In the genomic region with DNA sequence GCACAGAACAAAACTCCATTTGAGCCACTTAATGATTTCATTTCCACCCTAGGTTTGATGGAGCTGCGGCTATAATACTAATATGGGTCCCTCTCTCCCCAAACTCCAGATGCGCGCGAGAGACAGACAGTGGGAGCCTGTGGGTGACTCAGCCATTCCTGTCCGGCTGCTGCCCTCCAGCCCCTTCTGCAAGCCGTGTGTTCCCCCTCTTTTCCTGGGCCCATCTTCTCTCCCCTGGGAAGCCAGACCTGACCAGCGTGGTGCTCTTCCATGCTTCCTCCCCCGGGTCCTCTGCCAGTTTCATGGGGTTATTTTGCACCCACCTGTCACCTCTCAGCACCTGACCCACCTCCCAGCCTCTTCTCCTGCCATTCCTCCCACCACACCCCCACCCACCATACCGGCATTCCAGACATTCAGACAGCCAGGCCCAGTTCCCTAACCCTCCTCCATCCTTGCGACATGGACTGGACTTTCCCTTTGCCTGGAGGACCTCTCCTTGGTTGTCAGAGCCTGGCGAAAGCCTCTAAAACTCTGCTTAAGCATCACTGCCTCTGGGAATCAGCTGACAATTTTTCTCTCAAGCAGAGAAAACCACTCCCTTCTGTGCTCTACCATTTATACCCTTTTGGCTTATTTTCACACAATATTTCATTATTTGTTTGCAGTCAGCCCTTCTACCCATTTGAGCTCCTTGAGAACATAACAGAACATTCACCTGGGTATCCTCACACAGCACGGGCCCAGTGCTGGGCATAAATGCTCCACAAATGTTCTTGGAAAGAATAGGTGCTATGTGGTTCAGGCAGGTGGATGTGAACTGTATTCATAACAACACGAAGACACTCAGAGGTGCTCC, we compare ENCODE assay signal across 14 cellular contexts. TPM values are rescaled to one million over a fixed set of nuclear protein-coding genes. Genes with fewer than 3 reads are reported as not detected.
DNase-seq lines count a peak whose midpoint lies in the region; ATAC-seq, FAIRE-seq and TF ChIP-seq lines count a peak whose summit lies in the region.
"Had no signal": no experiment of that assay in that cellular context is flagged by ENCODE, and none has a peak within 500 bp of the region (broad histone marks: within the 10 kb centered on the region; RNA-seq: fewer than 3 reads in every experiment).

No MANE protein-coding gene starts in this region.

- TF ChIP-seq RAD21 in GM12878 (IDR thresholded peaks at IDR 0.05; ENCODE audit: insufficient read depth, low read depth, low read length): no peak

- ATAC-seq in GM19438 (IDR thresholded peaks at IDR 0.05; ENCODE audit: low read depth, unreplicated experiment) (peak; percentile 26), HG03039 (IDR thresholded peaks at IDR 0.05; ENCODE audit: unreplicated experiment) (peak; percentile 10), GM12878 (peak; percentile 53), HG03108 (IDR thresholded peaks at IDR 0.05; ENCODE audit: unreplicated experiment) (no peak)

- SMC1A ChIA-PET in GM12878 (lab: Charles Lee; ENCODE audit: uncharacterized antibody, unreplicated experiment): interaction anchor here (0.7 to 1.5 kb wide), 4 partner anchors 20 to 756 kb away, joined by 4 to 9 read pairs (median 6); no protein-coding TSS in a partner anchor

- no peaks in the 10 kb centered on the region for H4K20me1 ChIP-seq in GM12878 (ENCODE audit: control insufficient read depth, insufficient read depth)

- no peak overlapping the region for H2AFZ ChIP-seq in GM12878 (ENCODE audit: control insufficient read depth, low read depth, low read length)

- in situ Hi-C loops in GM12878 (cut with MboI): no loop called here

- no peak for TF ChIP-seq CTCF in GM10248 (IDR thresholded peaks at IDR 0.05; ENCODE audit: control extremely low read depth, extremely low read depth, low read depth, missing control alignments)
- TF ChIP-seq CTCF in GM12878 (IDR thresholded peaks at IDR 0.05 in 2 of 3, conservative IDR thresholded peaks at IDR 0.05 in 1 of 3; ENCODE audit: control insufficient read depth in 2 of 3, extremely low read depth in 1 of 3, insufficient read depth in 1 of 3, low read depth in 3 of 3, low read length in 3 of 3): no peak
- no peak for TF ChIP-seq CTCF in dorsolateral prefrontal cortex (IDR thresholded peaks at IDR 0.05 in 54 of 56, conservative IDR thresholded peaks at IDR 0.05 in 2 of 56; ENCODE audit: low read depth in 1 of 56, partially characterized antibody in 56 of 56)

- no peak for TF ChIP-seq POLR2A in GM12878 (IDR thresholded peaks at IDR 0.05; ENCODE audit: low read depth, low read length)

- H3K4me3 ChIP-seq in GM12878: no peak overlapping the region
- H3K4me3 ChIP-seq in dorsolateral prefrontal cortex: no peak overlapping the region
- H3K4me3 ChIP-seq: gastrocnemius medialis, prostate gland had no signal

- POLR2A ChIA-PET in GM10248 (lab: Yijun Ruan, JAX) (no interaction called here), GM12878 (lab: Charles Lee) (no interaction called here)

- intact Hi-C loops in GM12878 (cut with micrococcal nuclease; ENCODE audit: unreplicated experiment): loop anchor here (1.0 kb wide), 2 partner anchors 700 to 756 kb away; no protein-coding TSS in a partner anchor
- intact Hi-C loops in dorsolateral prefrontal cortex (cut with DNase I): loop anchor here (2.0 to 5.0 kb wide), 3 partner anchors 702 to 756 kb away; no protein-coding TSS in a partner anchor

- H3K4me1 ChIP-seq in GM12878 (ENCODE audit: control insufficient read depth, insufficient read depth, low read length): no peaks in the 10 kb centered on the region
- H3K4me1 ChIP-seq: gastrocnemius medialis, prostate gland had no signal

- H3K27me3 ChIP-seq in GM12878 (replicated peaks in 1 of 2; ENCODE audit: control insufficient read depth in 2 of 2, insufficient read depth in 2 of 2, low read length in 1 of 2) (no peaks in the 10 kb centered on the region; a peak in 1 of 4 replicates), dorsolateral prefrontal cortex (peaks cover 0 to 8% (median 0%) of the 10 kb centered on the region in 45 donors)

- 61% methylated on average over 11 of the region's 13 CpGs for WGBS in GM12878 (ENCODE audit: insufficient coverage, insufficient replicate concordance, low lambda C conversion rate, missing lambda C conversion rate)

- peak; percentile 3 for DNase-seq in GM10248 (ENCODE audit: extremely low spot score)
- no peak for DNase-seq in GM12878 (ENCODE audit: low read depth, low spot score)
- no peak for DNase-seq in NCI-H82 treated with DMSO at 0.1 percent for 48 hours (lab: John Stamatoyannopoulos, UW; ENCODE audit: unreplicated experiment)
- DNase-seq in dorsolateral prefrontal cortex: no peak
- no peak for DNase-seq in foreskin melanocyte
- DNase-seq: gastrocnemius medialis, HCEC 1CT had no signal

- FAIRE-seq in GM12878 (lab: Jason Lieb, UNC): no peak
- FAIRE-seq: colon had no signal

- CTCF ChIA-PET in GM10248 (lab: Yijun Ruan, JAX): interaction anchor here (0.7 to 5.0 kb wide), 15 partner anchors 8 to 765 kb away, joined by 3 to 65 read pairs (median 4); no protein-coding TSS in a partner anchor
- CTCF ChIA-PET in GM12878 (lab: Yijun Ruan, JAX): interaction anchor here (0.7 to 4.8 kb wide), 11 partner anchors 9 to 758 kb away, joined by 3 to 67 read pairs (median 4); a partner anchor contains a TSS

- H3K4me2 ChIP-seq in GM12878 (ENCODE audit: control insufficient read depth, insufficient read depth): no peak overlapping the region

- H3K79me2 ChIP-seq in GM12878 (ENCODE audit: control insufficient read depth, insufficient read depth, low read length): no peaks in the 10 kb centered on the region

- peaks cover 1% of the 10 kb centered on the region; the same call in 2 of the 3 replicates for H3K9me3 ChIP-seq in GM12878 (replicated peaks; ENCODE audit: control insufficient read depth, insufficient read depth, low read length)
- H3K9me3 ChIP-seq: gastrocnemius medialis, prostate gland had no signal

- no peak overlapping the region for H3K9ac ChIP-seq in GM12878 (ENCODE audit: control insufficient read depth, insufficient read depth, low read length)

- BruUV-seq in GM12878 (replicated peaks; lab: Mats Ljungman, UMichigan): no TSS peak

- TF ChIP-seq EP300 in GM12878 (IDR thresholded peaks at IDR 0.05; ENCODE audit: borderline replicate concordance in 1 of 2, control insufficient read depth in 1 of 2, low read depth in 2 of 2, low read length in 2 of 2): no peak

- H3K27ac ChIP-seq in GM12878 (ENCODE audit: control insufficient read depth, insufficient read depth): no peak overlapping the region
- peak overlapping the region in 3 of 59 donors; percentile 4 to 27 (median 20) for H3K27ac ChIP-seq in dorsolateral prefrontal cortex
- H3K27ac ChIP-seq: gastrocnemius medialis, prostate gland had no signal

- no peaks in the 10 kb centered on the region for H3K36me3 ChIP-seq in GM12878 (ENCODE audit: control insufficient read depth in 2 of 2, insufficient read depth in 2 of 2, low read length in 1 of 2)
- H3K36me3 ChIP-seq: gastrocnemius medialis, prostate gland had no signal

- RAD21 ChIA-PET in GM12878 (lab: Charles Lee; ENCODE audit: unreplicated experiment): interaction anchor here (1.0 to 1.5 kb wide), 6 partner anchors 13 to 761 kb away, joined by 3 to 19 read pairs (median 4); no protein-coding TSS in a partner anchor

TF ChIP-seq in GM12878, 131 proteins besides CTCF, POLR2A, EP300 and RAD21 (continues in another document):
- TF ChIP-seq IRF4 (IDR thresholded peaks at IDR 0.05; ENCODE audit: low read depth, low read length) (no peak), SIN3A (IDR thresholded peaks at IDR 0.05; ENCODE audit: low read depth, low read length) (no peak), ZNF384 (IDR thresholded peaks at IDR 0.05; ENCODE audit: borderline replicate concordance, low read depth, low read length) (no peak), FOXK2 (IDR thresholded peaks at IDR 0.05) (no peak), NFIC (IDR thresholded peaks at IDR 0.05; ENCODE audit: low read depth, low read length) (no peak), WRNIP1 (IDR thresholded peaks at IDR 0.05; ENCODE audit: borderline replicate concordance, low read depth, low read length) (no peak), NR2F1 (conservative IDR thresholded peaks at IDR 0.05) (no peak)
- TF ChIP-seq, protein P1, sequence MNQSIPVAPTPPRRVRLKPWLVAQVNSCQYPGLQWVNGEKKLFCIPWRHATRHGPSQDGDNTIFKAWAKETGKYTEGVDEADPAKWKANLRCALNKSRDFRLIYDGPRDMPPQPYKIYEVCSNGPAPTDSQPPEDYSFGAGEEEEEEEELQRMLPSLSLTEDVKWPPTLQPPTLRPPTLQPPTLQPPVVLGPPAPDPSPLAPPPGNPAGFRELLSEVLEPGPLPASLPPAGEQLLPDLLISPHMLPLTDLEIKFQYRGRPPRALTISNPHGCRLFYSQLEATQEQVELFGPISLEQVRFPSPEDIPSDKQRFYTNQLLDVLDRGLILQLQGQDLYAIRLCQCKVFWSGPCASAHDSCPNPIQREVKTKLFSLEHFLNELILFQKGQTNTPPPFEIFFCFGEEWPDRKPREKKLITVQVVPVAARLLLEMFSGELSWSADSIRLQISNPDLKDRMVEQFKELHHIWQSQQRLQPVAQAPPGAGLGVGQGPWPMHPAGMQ (IDR thresholded peaks at IDR 0.05; ENCODE audit: borderline replicate concordance): no peak

RNA-seq across cellular contexts. Expression of a gene that starts 10.7 kb away (rescaled TPM):
- total RNA-seq in GM12878 (2013; cell fraction: nucleolus; rRNA removed): not detected in 2 replicates
- total RNA-seq in GM12878 (2014; rRNA removed) (not detected in 2 replicates), GM12878 (2014; rRNA removed; fragmentation: Illumina TruSeq; extraction: Trizol) (not detected in 2 replicates), GM12878 (2021) (not detected in 2 replicates), dorsolateral prefrontal cortex (1 to 10 TPM in 4 of 120 experiments, under 1 TPM in 5, not detected in 111; 0.50 to 1.4 (median 0.80) TPM)
- not detected for polyA plus RNA-seq in GM12878 (2011; ENCODE audit: low read depth)
- polyA plus RNA-seq in GM12878 (2011; rRNA removed) (not detected in 2 replicates), GM12878 (2014; fragmentation: Illumina TruSeq; extraction: Trizol) (not detected in 2 replicates), GM12878 (2014; fragmentation: Nextera tagmentation; extraction: Ambion mirVana) (not detected), GM12878 (2014; rRNA removed) (not detected in 2 replicates), GM12878 (2016; fragmentation: Nextera tagmentation; extraction: Ambion mirVana) (not detected)
- polyA plus RNA-seq in GM12878 (2011; cell fraction: cytosol; rRNA removed): not detected in 2 replicates
- not detected in 2 replicates for polyA plus RNA-seq in GM12878 (2011; cell fraction: nucleus; rRNA removed)
- not detected in 2 replicates for polyA plus RNA-seq in GM12878 (2012)
- not detected in 2 replicates for polyA minus RNA-seq in GM12878 (2011; rRNA and poly(A)+ RNA removed)
- not detected in 2 replicates for polyA minus RNA-seq in GM12878 (2011; cell fraction: cytosol; rRNA and poly(A)+ RNA removed)
- not detected in 2 replicates for polyA minus RNA-seq in GM12878 (2011; cell fraction: nucleus; rRNA and poly(A)+ RNA removed)
- total RNA-seq: activated T-helper 2 cell treated with anti-CD3 and anti-CD28 coated beads, Interferon-gamma antibody, Interleukin-2, Interleukin-4, amounts not matched to agents 10 μg/mL and 5 μg/mL and 100 μg/mL, durations not matched to agents 14 hours and 24 hours and 36 hours; gastrocnemius medialis; lower leg skin had no signal
